ENCODE assay signal across 1 cellular context in genomic region chr3:49339947-49340800, GRCh38.
TF ChIP-seq lines count a peak whose summit lies in the region.

USP4 (minus strand) TSS chr3:49340053; CDS start chr3:49340024, 29 bp downstream.

TF ChIP-seq in HepG2, 621 proteins besides CTCF, POLR2A, EP300 and RAD21 (continued from another document and continues in another):
- TF ChIP-seq STAT6 (CRISPR knock-in tag; IDR thresholded peaks at IDR 0.05; ENCODE audit: borderline replicate concordance) (peak; percentile 59; the same call in 1 of the 2 replicates), ZBTB25 (CRISPR knock-in tag; IDR thresholded peaks at IDR 0.05) (peak; percentile 84), TIGD3 (CRISPR knock-in tag; IDR thresholded peaks at IDR 0.05; ENCODE audit: borderline replicate concordance) (no peak), NCOA1 (CRISPR knock-in tag; IDR thresholded peaks at IDR 0.05) (peak; percentile 47; the same call in 1 of the 2 replicates), EEA1 (CRISPR knock-in tag; IDR thresholded peaks at IDR 0.05; ENCODE audit: borderline replicate concordance) (peak; percentile 64; the same call in 1 of the 2 replicates), AGO2 (optimal IDR thresholded peaks at IDR 0.05; ENCODE audit: low read depth, low read length) (no peak), ETV5 (CRISPR knock-in tag; IDR thresholded peaks at IDR 0.05; ENCODE audit: borderline replicate concordance) (peak; percentile 91), ZNF780A (CRISPR knock-in tag; IDR thresholded peaks at IDR 0.05) (0 out of 2 replicates have a peak, but pooled peaks have one; percentile 86), ZNF589 (CRISPR knock-in tag; conservative IDR thresholded peaks at IDR 0.05) (peak; percentile 97), HOMEZ (CRISPR knock-in tag; IDR thresholded peaks at IDR 0.05; ENCODE audit: low read depth) (no peak; the same call in 1 of the 2 replicates), FOXP4 (CRISPR knock-in tag; IDR thresholded peaks at IDR 0.05) (no peak; the same call in 1 of the 2 replicates), ZNF431 (CRISPR knock-in tag; IDR thresholded peaks at IDR 0.05; ENCODE audit: borderline replicate concordance, low read depth) (peak; percentile 98), NPAS2 (CRISPR knock-in tag; IDR thresholded peaks at IDR 0.05; ENCODE audit: borderline replicate concordance) (no peak), MBD4 (IDR thresholded peaks at IDR 0.05; ENCODE audit: borderline replicate concordance, low read length) (no peak), HINFP (CRISPR knock-in tag; IDR thresholded peaks at IDR 0.05; ENCODE audit: low read depth) (peak; percentile 89), ZC3H4 (CRISPR knock-in tag; IDR thresholded peaks at IDR 0.05; ENCODE audit: borderline replicate concordance) (no peak; the same call in 1 of the 2 replicates), PBX3 (CRISPR knock-in tag; IDR thresholded peaks at IDR 0.05; ENCODE audit: borderline replicate concordance) (no peak), ZNF256 (CRISPR knock-in tag; conservative IDR thresholded peaks at IDR 0.05) (peak; percentile 88), JARID2 (CRISPR knock-in tag; IDR thresholded peaks at IDR 0.05; ENCODE audit: insufficient replicate concordance) (no peak), SNRNP70 (IDR thresholded peaks at IDR 0.05; ENCODE audit: low read depth, low read length) (no peak), PLSCR1 (CRISPR knock-in tag; IDR thresholded peaks at IDR 0.05; ENCODE audit: borderline replicate concordance) (peak; percentile 93; the same call in 1 of the 2 replicates), CREBL2 (CRISPR knock-in tag; IDR thresholded peaks at IDR 0.05; ENCODE audit: borderline replicate concordance) (peak; percentile 95), PHF8 (CRISPR knock-in tag; IDR thresholded peaks at IDR 0.05) (peak; percentile 88), ZSCAN22 (CRISPR knock-in tag; IDR thresholded peaks at IDR 0.05) (peak; percentile 86), ZMAT3 (CRISPR knock-in tag; conservative IDR thresholded peaks at IDR 0.05) (peak; percentile 97), ZBTB34 (CRISPR knock-in tag; IDR thresholded peaks at IDR 0.05) (peak; percentile 88), BRCA1 (CRISPR knock-in tag; IDR thresholded peaks at IDR 0.05) (peak; percentile 64), CCAR2 (optimal IDR thresholded peaks at IDR 0.05; ENCODE audit: low read depth, low read length) (no peak), ONECUT2 (CRISPR knock-in tag; IDR thresholded peaks at IDR 0.05) (no peak), TRAFD1 (CRISPR knock-in tag; IDR thresholded peaks at IDR 0.05; ENCODE audit: borderline replicate concordance) (0 out of 2 replicates have a peak, but pooled peaks have one; percentile 77), MTERF4 (CRISPR knock-in tag; IDR thresholded peaks at IDR 0.05) (peak; percentile 21; the same call in 1 of the 2 replicates), ZNF782 (CRISPR knock-in tag; IDR thresholded peaks at IDR 0.05; ENCODE audit: borderline replicate concordance) (peak; percentile 98), ARHGAP35 (CRISPR knock-in tag; IDR thresholded peaks at IDR 0.05; ENCODE audit: borderline replicate concordance) (peak; percentile 89), PRDM4 (CRISPR knock-in tag; IDR thresholded peaks at IDR 0.05; ENCODE audit: borderline replicate concordance) (no peak), SMAD1 (CRISPR knock-in tag; IDR thresholded peaks at IDR 0.05; ENCODE audit: borderline replicate concordance, low read depth) (0 out of 2 replicates have a peak, but pooled peaks have one; percentile 24)
